ENCODE assay signal across 16 cellular contexts in the genomic region with DNA sequence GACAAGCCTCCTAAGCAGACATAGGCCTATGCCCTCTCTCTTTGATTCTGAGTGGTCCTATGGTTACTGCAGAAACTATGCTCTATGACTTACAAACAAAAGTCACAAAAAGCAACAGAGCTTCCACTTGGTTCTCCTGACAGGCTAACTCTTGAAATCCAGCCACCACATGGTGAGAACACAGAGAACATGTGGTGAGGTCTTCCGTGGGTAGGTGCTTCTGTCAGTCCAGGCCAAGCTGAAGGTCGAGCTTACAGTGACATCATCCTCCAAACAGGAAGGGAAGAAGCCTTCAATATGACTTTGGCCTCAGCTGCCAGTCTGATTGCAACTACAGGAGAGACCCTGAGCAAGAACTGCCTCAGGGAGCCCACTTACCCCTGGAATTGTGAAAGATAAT.
"Had no signal": no experiment of that assay in that cellular context is flagged by ENCODE, and none has a peak within 500 bp of the region (broad histone marks: within the 10 kb centered on the region; RNA-seq: fewer than 3 reads in every experiment).

No MANE protein-coding gene starts in this region.

- H3K9me3 ChIP-seq: esophagus squamous epithelium, neutrophil, psoas muscle, suprapubic skin, thyroid gland had no signal

- H3K27me3 Mint-ChIP-seq: effector memory CD8-positive, alpha-beta T cell; naive thymus-derived CD4-positive, alpha-beta T cell; type B pancreatic cell had no signal

- DNase-seq: effector memory CD8-positive, alpha-beta T cell; esophagus squamous epithelium; foreskin keratinocyte; mesendoderm; naive thymus-derived CD4-positive, alpha-beta T cell; nephron progenitor cell; psoas muscle; retina; stimulated activated CD4-positive, alpha-beta T cell treated with anti-CD3 and anti-CD28 coated beads, Interleukin-12 subunit alpha, Interleukin-12 subunit beta, amount 100 ng/mL, for 4 hours; stimulated activated naive CD8-positive, alpha-beta T cell treated with anti-CD3 and anti-CD28 coated beads, Interleukin-15, Interleukin-2, amounts not matched to agents 100 U/mL and 50 U/mL, for 24 hours; thyroid gland had no signal

- ATAC-seq: effector memory CD8-positive, alpha-beta T cell; foreskin keratinocyte; naive thymus-derived CD4-positive, alpha-beta T cell; psoas muscle; sciatic nerve; stimulated activated naive CD8-positive, alpha-beta T cell treated with anti-CD3 and anti-CD28 coated beads, Interleukin-15, Interleukin-2, amounts not matched to agents 100 U/mL and 50 U/mL, for 24 hours had no signal

- H3K4me1 Mint-ChIP-seq: naive thymus-derived CD4-positive, alpha-beta T cell had no signal

- H3K4me3 ChIP-seq: esophagus squamous epithelium, psoas muscle, skin epidermis, suprapubic skin, thyroid gland had no signal

- H3K27ac ChIP-seq: esophagus squamous epithelium, foreskin keratinocyte, neutrophil, psoas muscle, skin epidermis, suprapubic skin, thyroid gland had no signal

- H3K36me3 Mint-ChIP-seq: naive thymus-derived CD4-positive, alpha-beta T cell; type B pancreatic cell had no signal

- H3K4me1 ChIP-seq: esophagus squamous epithelium, foreskin keratinocyte, psoas muscle, suprapubic skin, thyroid gland had no signal

- H3K4me3 Mint-ChIP-seq: effector memory CD8-positive, alpha-beta T cell; naive thymus-derived CD4-positive, alpha-beta T cell; nephron progenitor cell; type B pancreatic cell had no signal

- H3K27me3 ChIP-seq: esophagus squamous epithelium, foreskin keratinocyte, neutrophil, suprapubic skin, thyroid gland had no signal

- H3K36me3 ChIP-seq: esophagus squamous epithelium, neutrophil, suprapubic skin, thyroid gland had no signal

- H3K27ac Mint-ChIP-seq: effector memory CD8-positive, alpha-beta T cell; naive thymus-derived CD4-positive, alpha-beta T cell; nephron progenitor cell; type B pancreatic cell had no signal
